ENCODE assay signal across 17 cellular contexts in the genomic region with DNA sequence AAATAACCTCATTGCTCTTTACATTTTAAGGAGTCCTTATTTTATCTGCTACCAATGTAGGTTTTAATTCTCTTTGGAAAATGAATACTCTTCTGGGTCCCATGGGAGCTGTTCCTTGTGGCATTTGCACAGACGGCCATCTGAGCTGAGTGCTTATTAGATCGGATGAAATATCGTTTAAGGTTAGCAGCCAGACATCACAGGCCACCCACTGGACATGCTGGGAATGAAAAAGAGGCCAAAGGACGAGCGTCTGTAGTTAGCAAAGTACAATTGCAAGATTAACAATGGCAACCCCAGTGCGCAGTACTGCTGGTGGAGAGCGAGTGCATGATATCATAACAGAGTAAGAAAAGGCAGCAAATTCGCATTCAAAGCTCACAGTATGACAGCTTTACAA. TPM values are rescaled to one million over a fixed set of nuclear protein-coding genes. Genes with fewer than 3 reads are reported as not detected.
"Had no signal": no experiment of that assay in that cellular context is flagged by ENCODE, and none has a peak within 500 bp of the region (broad histone marks: within the 10 kb centered on the region; RNA-seq: fewer than 3 reads in every experiment).

No MANE protein-coding gene starts in this region.

- H3K9me3 Mint-ChIP-seq: activated T-helper 1 cell treated with anti-CD3 and anti-CD28 coated beads, Interleukin-12 subunit alpha, Interleukin-12 subunit beta, Interleukin-2, Interleukin-4 antibody, amounts not matched to agents 30 ng/mL and 10 ng/mL and 1 ng/mL, durations not matched to agents 14 hours and 24 hours and 36 hours; naive thymus-derived CD8-positive, alpha-beta T cell; stimulated activated effector memory CD8-positive, alpha-beta T cell treated with anti-CD3 and anti-CD28 coated beads, Interleukin-12 subunit alpha, Interleukin-12 subunit beta, amount 100 ng/mL, for 72 hours; WTC11 had no signal

- ATAC-seq: activated CD4-positive, alpha-beta T cell treated with anti-CD3 and anti-CD28 coated beads for 36 hours; lower lobe of right lung; naive thymus-derived CD8-positive, alpha-beta T cell; stimulated activated effector memory CD8-positive, alpha-beta T cell treated with anti-CD3 and anti-CD28 coated beads, Interleukin-12 subunit alpha, Interleukin-12 subunit beta, amount 100 ng/mL, for 72 hours; WTC11 had no signal

- H3K4me3 Mint-ChIP-seq: activated CD4-positive, alpha-beta T cell treated with anti-CD3 and anti-CD28 coated beads for 36 hours; activated naive CD8-positive, alpha-beta T cell; activated T-helper 1 cell treated with anti-CD3 and anti-CD28 coated beads, Interleukin-12 subunit alpha, Interleukin-12 subunit beta, Interleukin-2, Interleukin-4 antibody, amounts not matched to agents 30 ng/mL and 10 ng/mL and 1 ng/mL, durations not matched to agents 14 hours and 24 hours and 36 hours; naive thymus-derived CD8-positive, alpha-beta T cell; stimulated activated effector memory CD8-positive, alpha-beta T cell treated with anti-CD3 and anti-CD28 coated beads, Interleukin-12 subunit alpha, Interleukin-12 subunit beta, amount 100 ng/mL, for 72 hours; WTC11 had no signal

- H3K36me3 Mint-ChIP-seq: activated naive CD8-positive, alpha-beta T cell; naive thymus-derived CD8-positive, alpha-beta T cell; stimulated activated effector memory CD8-positive, alpha-beta T cell treated with anti-CD3 and anti-CD28 coated beads, Interleukin-12 subunit alpha, Interleukin-12 subunit beta, amount 100 ng/mL, for 72 hours; WTC11 had no signal

- DNase-seq: activated CD4-positive, alpha-beta T cell treated with anti-CD3 and anti-CD28 coated beads for 36 hours; activated CD4-positive, alpha-beta T cell treated with anti-CD3 and anti-CD28 coated beads, Interleukin-2, amount 50 U/mL, for 48 hours; activated T-cell treated with anti-CD3 and anti-CD28 coated beads for 4 hours; dermis blood vessel endothelial cell; effector memory CD4-positive, alpha-beta T cell; esophagus squamous epithelium; lower lobe of right lung; naive thymus-derived CD8-positive, alpha-beta T cell; sigmoid colon; stimulated activated CD4-positive, alpha-beta T cell treated with anti-CD3 and anti-CD28 coated beads, Interleukin-4, amount 100 ng/mL, for 24 hours; stomach; trophoblast cell had no signal

- H3K27ac Mint-ChIP-seq: activated CD4-positive, alpha-beta T cell treated with anti-CD3 and anti-CD28 coated beads for 36 hours; activated naive CD8-positive, alpha-beta T cell; activated T-helper 1 cell treated with anti-CD3 and anti-CD28 coated beads, Interleukin-12 subunit alpha, Interleukin-12 subunit beta, Interleukin-2, Interleukin-4 antibody, amounts not matched to agents 30 ng/mL and 10 ng/mL and 1 ng/mL, durations not matched to agents 14 hours and 24 hours and 36 hours; naive thymus-derived CD8-positive, alpha-beta T cell; stimulated activated effector memory CD8-positive, alpha-beta T cell treated with anti-CD3 and anti-CD28 coated beads, Interleukin-12 subunit alpha, Interleukin-12 subunit beta, amount 100 ng/mL, for 72 hours; WTC11 had no signal

- H3K4me3 ChIP-seq: cardiac muscle cell, esophagus squamous epithelium, lower lobe of right lung, sigmoid colon, stomach had no signal

- H3K4me1 Mint-ChIP-seq: activated CD4-positive, alpha-beta T cell treated with anti-CD3 and anti-CD28 coated beads for 36 hours; naive thymus-derived CD8-positive, alpha-beta T cell; stimulated activated effector memory CD8-positive, alpha-beta T cell treated with anti-CD3 and anti-CD28 coated beads, Interleukin-12 subunit alpha, Interleukin-12 subunit beta, amount 100 ng/mL, for 72 hours had no signal

RNA-seq across cellular contexts. Expression of a gene that starts 28.4 kb away (rescaled TPM):
- total RNA-seq: activated T-helper 1 cell treated with anti-CD3 and anti-CD28 coated beads, Interleukin-12 subunit alpha, Interleukin-12 subunit beta, Interleukin-2, Interleukin-4 antibody, amounts not matched to agents 30 ng/mL and 10 ng/mL and 1 ng/mL, durations not matched to agents 14 hours and 24 hours and 36 hours had no signal
